In genomic region chr5:125237026-125237425, GRCh38 we compare ENCODE assay signal across 19 cellular contexts.
"Had no signal": no experiment of that assay in that cellular context is flagged by ENCODE, and none has a peak within 500 bp of the region (broad histone marks: within the 10 kb centered on the region; RNA-seq: fewer than 3 reads in every experiment).

No MANE protein-coding gene starts in this region.

- H3K9me3 ChIP-seq: left ventricle myocardium inferior, mucosa of descending colon, neutrophil, thyroid gland had no signal

- H3K4me1 ChIP-seq: parathyroid adenoma, thyroid gland had no signal

- H3K9ac ChIP-seq: parathyroid adenoma had no signal

- H3K27me3 ChIP-seq: cardiac muscle cell, foreskin keratinocyte, neutrophil, thyroid gland had no signal

- H2AFZ ChIP-seq: parathyroid adenoma had no signal

- FAIRE-seq: colon, endometrium, keratinocyte, urothelium cell line had no signal

- H3K79me2 ChIP-seq: parathyroid adenoma had no signal

- DNase-seq: activated CD4-positive, alpha-beta T cell treated with anti-CD3 and anti-CD28 coated beads, Interleukin-2, amount 50 U/mL, for 1 hour; activated CD8-positive, alpha-beta memory T cell treated with anti-CD3 and anti-CD28 coated beads for 24 hours; activated naive CD4-positive, alpha-beta T cell; activated naive CD8-positive, alpha-beta T cell treated with anti-CD3 and anti-CD28 coated beads, Interleukin-2, amount 50 U/mL, for 24 hours; aorta; foreskin keratinocyte; left ventricle myocardium inferior; mucosa of descending colon; naive thymus-derived CD4-positive, alpha-beta T cell; thyroid gland had no signal

- ATAC-seq: activated naive CD8-positive, alpha-beta T cell treated with anti-CD3 and anti-CD28 coated beads, Interleukin-2, amount 50 U/mL, for 24 hours; esophagus mucosa; foreskin keratinocyte; mucosa of descending colon; naive thymus-derived CD4-positive, alpha-beta T cell; stimulated activated memory B cell treated with anti-CD40 and anti-IgM and Interleukin-4, amounts not matched to agents 10 μg/mL and 1 μg/mL and 100 μg/mL, for 72 hours had no signal

- H3K36me3 ChIP-seq: cardiac muscle cell, left ventricle myocardium inferior, neutrophil, thyroid gland had no signal

- H3K4me3 ChIP-seq: cardiac muscle cell, left ventricle myocardium inferior, mucosa of descending colon, thyroid gland had no signal

- H3K27ac ChIP-seq: cardiac muscle cell, foreskin keratinocyte, left ventricle myocardium inferior, neutrophil, parathyroid adenoma, thyroid gland had no signal
